ENCODE assay signal across 22 cellular contexts in the genomic region with DNA sequence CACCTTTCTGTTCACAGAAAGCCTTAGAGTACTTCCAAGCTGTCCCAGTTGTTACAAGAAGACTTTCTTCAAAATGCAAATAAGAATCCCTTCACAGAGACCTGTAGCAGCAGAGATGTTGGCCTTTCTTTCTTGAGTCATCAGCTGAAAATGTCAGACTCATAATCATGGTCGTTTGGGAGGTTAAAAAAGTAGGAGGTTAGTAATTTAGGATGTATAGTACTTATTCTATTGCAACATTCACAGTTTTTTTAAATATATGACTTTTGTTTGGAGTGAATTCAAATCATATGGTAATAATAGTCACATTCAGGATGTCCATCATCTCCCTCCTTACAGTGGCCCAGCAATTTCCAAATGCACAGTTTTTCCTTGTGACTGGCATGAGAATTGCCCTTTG.
"Had no signal": no experiment of that assay in that cellular context is flagged by ENCODE, and none has a peak within 500 bp of the region (broad histone marks: within the 10 kb centered on the region; RNA-seq: fewer than 3 reads in every experiment).

No MANE protein-coding gene starts in this region.

- H3K9me3 ChIP-seq: esophagus muscularis mucosa, right lobe of liver, thyroid gland, vagina had no signal

- H3K27ac ChIP-seq: dorsolateral prefrontal cortex, epithelial cell of prostate, esophagus muscularis mucosa, parathyroid adenoma, right lobe of liver, thyroid gland, vagina had no signal

- H3K4me2 ChIP-seq: smooth muscle cell had no signal

- DNase-seq: dorsolateral prefrontal cortex; effector CD4-positive, alpha-beta T cell; foreskin melanocyte; hypothalamus; immature natural killer cell; left ventricle myocardium superior; natural killer cell; occipital lobe; right lobe of liver; stimulated activated CD4-positive, alpha-beta T cell treated with anti-CD3 and anti-CD28 coated beads, Interleukin-12 subunit alpha, Interleukin-12 subunit beta, amount 100 ng/mL, for 4 hours; stimulated activated CD4-positive, alpha-beta T cell treated with anti-CD3 and anti-CD28 coated beads, Interleukin-1b, Interleukin-23, amount 100 ng/mL, for 48 hours; stimulated activated CD4-positive, alpha-beta T cell treated with anti-CD3 and anti-CD28 coated beads, Interleukin-4, amount 100 ng/mL, for 1 hour; stimulated activated CD8-positive, alpha-beta memory T cell treated with anti-CD3 and anti-CD28 coated beads, Interleukin-4, amount 100 ng/mL, for 48 hours; stimulated activated naive CD4-positive, alpha-beta T cell; stimulated activated naive CD8-positive, alpha-beta T cell treated with anti-CD3 and anti-CD28 coated beads, Interleukin-15, amount 100 ng/mL, for 72 hours; thyroid gland had no signal

- H3K36me3 ChIP-seq: esophagus muscularis mucosa, right lobe of liver, thyroid gland, vagina had no signal

- H3K4me3 ChIP-seq: dorsolateral prefrontal cortex, esophagus muscularis mucosa, lung, right lobe of liver, smooth muscle cell, thyroid gland, vagina had no signal

- ATAC-seq: left ventricle myocardium superior; natural killer cell; right lobe of liver; stimulated activated naive CD8-positive, alpha-beta T cell treated with anti-CD3 and anti-CD28 coated beads, Interleukin-15, amount 100 ng/mL, for 72 hours had no signal

- H3K9ac ChIP-seq: parathyroid adenoma had no signal

- H3K27me3 ChIP-seq: dorsolateral prefrontal cortex, esophagus muscularis mucosa, right lobe of liver, thyroid gland, vagina had no signal

- H3K79me2 ChIP-seq: parathyroid adenoma had no signal

- H2AFZ ChIP-seq: parathyroid adenoma had no signal

- H3K4me1 ChIP-seq: parathyroid adenoma, right lobe of liver, thyroid gland had no signal
